Comparison of ENCODE assay signal across 8 cellular contexts in genomic region chr11:47407746-47408590, GRCh38. TPM values are rescaled to one million over a fixed set of nuclear protein-coding genes. Genes with fewer than 3 reads are reported as not detected.
DNase-seq lines count a peak whose midpoint lies in the region; ATAC-seq, FAIRE-seq and TF ChIP-seq lines count a peak whose summit lies in the region.

Gene SLC39A13 (plus strand): TSS chr11:47408590. CDS start chr11:47410095, 1,505 bp downstream.

- peak within 1 kb of the TSS; percentile 46 for H3K9ac ChIP-seq in rectal smooth muscle tissue (ENCODE audit: low read length)

- intact Hi-C loops in ascending aorta (cut with DNase I) (loop anchor here (1.0 to 5.0 kb wide), 8 partner anchors 18 to 1491 kb away; partner anchors contain the start of genes ARFGAP2, FNBP4, KBTBD4 and NDUFS3), right cardiac atrium (cut with DNase I) (loop anchor here in 1 of 4 donors (5.0 kb wide), 1 partner anchor 36 kb away; no protein-coding TSS in a partner anchor), vagina (cut with DNase I) (no loop called here)

- TF ChIP-seq POLR2A in vagina (IDR thresholded peaks at IDR 0.05), result peak in 1 of 2 donors; percentile 88

- H3K27me3 Mint-ChIP-seq in T-helper 2 cell treated with Interferon-gamma antibody and Interleukin-4, amounts not matched to agents 5 μg/mL and 100 μg/mL, for 36 hours (ENCODE audit: low read depth), result no peaks in the 10 kb centered on the region

- H3K4me3 ChIP-seq in ascending aorta (peak within 1 kb of the TSS; percentile 82 to 87), right cardiac atrium (ENCODE audit: low read length) (peak within 1 kb of the TSS; percentile 78), rectal smooth muscle tissue (ENCODE audit: low read length) (peak within 1 kb of the TSS; percentile 84), vagina (peak within 1 kb of the TSS; percentile 62 to 87)

- H3K27ac Mint-ChIP-seq in T-helper 2 cell treated with Interferon-gamma antibody and Interleukin-4, amounts not matched to agents 5 μg/mL and 100 μg/mL, for 36 hours, result peak within 1 kb of the TSS; percentile 96

- no peaks in the 10 kb centered on the region for H3K9me3 Mint-ChIP-seq in T-helper 2 cell treated with Interferon-gamma antibody and Interleukin-4, amounts not matched to agents 5 μg/mL and 100 μg/mL, for 36 hours

- ATAC-seq in HG02973 (IDR thresholded peaks at IDR 0.05; ENCODE audit: unreplicated experiment) (peak; percentile 74), right cardiac atrium (peak; percentile 92 to 94)

- peak; percentile 93 for DNase-seq in GM18507 (ENCODE audit: extremely low spot score, insufficient read length, low read depth)
- peak; percentile 87 for DNase-seq in NCI-H2029 (lab: John Stamatoyannopoulos, UW)
- peak; percentile 95 for DNase-seq in T-helper 2 cell treated with Interferon-gamma antibody and Interleukin-4, amounts not matched to agents 5 μg/mL and 100 μg/mL, for 36 hours (ENCODE audit: low spot score)
- DNase-seq in ascending aorta (ENCODE audit: low spot score in 2 of 2), result peak; percentile 91 to 98
- DNase-seq in right cardiac atrium, result peak; percentile 95 to 98 (median 98)
- peak; percentile 94 to 97 for DNase-seq in vagina (ENCODE audit: extremely low spot score in 2 of 2)

- H3K36me3 ChIP-seq in ascending aorta (peaks cover 19 to 20% of the 10 kb centered on the region in 2 donors), rectal smooth muscle tissue (ENCODE audit: control insufficient read depth, insufficient read depth, low read length) (no peaks in the 10 kb centered on the region), vagina (peaks cover 0 to 16% of the 10 kb centered on the region in 2 donors)

- H3K27me3 ChIP-seq in ascending aorta (no peaks in the 10 kb centered on the region), right cardiac atrium (ENCODE audit: control insufficient read depth, insufficient read depth) (no peaks in the 10 kb centered on the region), rectal smooth muscle tissue (ENCODE audit: control insufficient read depth, insufficient read depth, low read length) (no peaks in the 10 kb centered on the region), vagina (no peaks in the 10 kb centered on the region)

- H3K27ac ChIP-seq in ascending aorta (peak within 1 kb of the TSS; percentile 95 to 99), right cardiac atrium (ENCODE audit: low read length) (peak within 1 kb of the TSS; percentile 100), rectal smooth muscle tissue (ENCODE audit: low read depth, low read length) (peak within 1 kb of the TSS; percentile 91), vagina (peak within 1 kb of the TSS; percentile 89)

- no peaks in the 10 kb centered on the region for H3K9me3 ChIP-seq in ascending aorta
- no peaks in the 10 kb centered on the region for H3K9me3 ChIP-seq in right cardiac atrium (ENCODE audit: control insufficient read depth, low read length)
- H3K9me3 ChIP-seq in vagina, result no peaks in the 10 kb centered on the region

- WGBS in right cardiac atrium, result 2% methylated on average over 70 of the region's 70 CpGs

- H3K4me1 ChIP-seq in ascending aorta (peaks cover 10 to 33% of the 10 kb centered on the region in 2 donors), right cardiac atrium (ENCODE audit: control insufficient read depth, insufficient read depth, low read length) (peaks cover 8% of the 10 kb centered on the region), rectal smooth muscle tissue (ENCODE audit: control insufficient read depth, insufficient read depth, low read length) (peaks cover 17% of the 10 kb centered on the region), vagina (peaks cover 37% of the 10 kb centered on the region)

- FAIRE-seq in GM18507 (lab: Jason Lieb, UNC), result peak; percentile 87

- peak within 1 kb of the TSS; percentile 95 for H3K4me3 Mint-ChIP-seq in T-helper 2 cell treated with Interferon-gamma antibody and Interleukin-4, amounts not matched to agents 5 μg/mL and 100 μg/mL, for 36 hours

- H3K4me1 Mint-ChIP-seq in T-helper 2 cell treated with Interferon-gamma antibody and Interleukin-4, amounts not matched to agents 5 μg/mL and 100 μg/mL, for 36 hours (ENCODE audit: low read depth), result peaks cover 18% of the 10 kb centered on the region

- no peaks in the 10 kb centered on the region for H3K36me3 Mint-ChIP-seq in T-helper 2 cell treated with Interferon-gamma antibody and Interleukin-4, amounts not matched to agents 5 μg/mL and 100 μg/mL, for 36 hours (ENCODE audit: low read depth)

- TF ChIP-seq CTCF in ascending aorta (IDR thresholded peaks at IDR 0.05) (peak; percentile 78 to 99 (median 85)), vagina (IDR thresholded peaks at IDR 0.05) (peak; percentile 78 to 85 (median 83))

RNA-seq across cellular contexts. Expression of gene SLC39A13, which starts in this region (rescaled TPM):
- total RNA-seq in ascending aorta (246 TPM), right cardiac atrium (10 to 100 TPM; 41.7 to 46.6 (median 44.9) TPM), vagina (53.5 TPM)
- polyA plus RNA-seq in right cardiac atrium, result 61.6 TPM

Comparison
In these comparisons a context has a peak if more than half of its experiments do, and no peak if none do; other contexts are left out.
1. Peak in every context shown above with its lines: DNase-seq, ATAC-seq, H3K4me3 ChIP-seq and H3K27ac ChIP-seq.